ENCODE assay signal across 1 cellular context in genomic region chr19:58394821-58395219, GRCh38.
A peak's percentile ranks its signal among the peaks of the same experiment; 100 is the strongest.
TF ChIP-seq lines count a peak whose summit lies in the region.

No MANE protein-coding gene starts in this region.

TF ChIP-seq in HEK293, 187 proteins besides CTCF, POLR2A, EP300 and RAD21 (continued from another document):
- TF ChIP-seq ZNF362 (tag by site-specific recombination; IDR thresholded peaks at IDR 0.05) (no peak), ZBTB7A (tag by site-specific recombination; IDR thresholded peaks at IDR 0.05; ENCODE audit: low read depth) (no peak), TSHZ1 (tag by site-specific recombination; IDR thresholded peaks at IDR 0.05; ENCODE audit: borderline replicate concordance) (no peak), TCF7L2 (IDR thresholded peaks at IDR 0.05; ENCODE audit: borderline replicate concordance, low read depth, low read length) (no peak), ZNF133 (tag by site-specific recombination; IDR thresholded peaks at IDR 0.05) (no peak), KLF10 (tag by site-specific recombination; IDR thresholded peaks at IDR 0.05) (no peak), ZNF600 (tag by site-specific recombination; IDR thresholded peaks at IDR 0.05) (no peak), KLF17 (tag by site-specific recombination; IDR thresholded peaks at IDR 0.05) (peak; percentile 21; the same call in 1 of the 2 replicates), ZNF138 (tag by site-specific recombination; IDR thresholded peaks at IDR 0.05; ENCODE audit: borderline replicate concordance) (no peak), KLF16 (tag by site-specific recombination; IDR thresholded peaks at IDR 0.05) (no peak), ATF2 (tag by site-specific recombination; IDR thresholded peaks at IDR 0.05; ENCODE audit: low read depth) (no peak), ZIC2 (tag by site-specific recombination; IDR thresholded peaks at IDR 0.05) (peak; percentile 78), GLIS1 (tag by site-specific recombination; IDR thresholded peaks at IDR 0.05) (peak; percentile 77), ZNF621 (tag by site-specific recombination; IDR thresholded peaks at IDR 0.05) (no peak), SCRT2 (tag by site-specific recombination; IDR thresholded peaks at IDR 0.05) (0 out of 2 replicates have a peak, but pooled peaks have one; percentile 25), ZXDB (tag by site-specific recombination; IDR thresholded peaks at IDR 0.05) (no peak)
